Comparison of ENCODE assay signal across 1 cellular context in genomic region chr3:44969779-44970178, GRCh38.
TF ChIP-seq lines count a peak whose summit lies in the region.

No MANE protein-coding gene starts in this region.

TF ChIP-seq in GM12878, 131 proteins besides CTCF, POLR2A, EP300 and RAD21:
- TF ChIP-seq HDAC2 (IDR thresholded peaks at IDR 0.05) = no peak
- TF ChIP-seq BRCA1 (IDR thresholded peaks at IDR 0.05; ENCODE audit: low read depth, low read length) = no peak
- no peak for TF ChIP-seq BCL11A (IDR thresholded peaks at IDR 0.05; ENCODE audit: low read depth, low read length)
- TF ChIP-seq IKZF2 (IDR thresholded peaks at IDR 0.05) = no peak
- TF ChIP-seq JUND (IDR thresholded peaks at IDR 0.05; ENCODE audit: low read depth, low read length) = no peak
- no peak for TF ChIP-seq ZNF274 (IDR thresholded peaks at IDR 0.05; ENCODE audit: insufficient read depth, insufficient read length)
- no peak for TF ChIP-seq ESRRA (IDR thresholded peaks at IDR 0.05; ENCODE audit: low read length)
- no peak for TF ChIP-seq TCF12 (IDR thresholded peaks at IDR 0.05; ENCODE audit: low read depth, low read length)
- TF ChIP-seq RUNX3 (IDR thresholded peaks at IDR 0.05; ENCODE audit: low read length) = no peak
- TF ChIP-seq POU2F2 (IDR thresholded peaks at IDR 0.05; ENCODE audit: borderline replicate concordance, low read depth, low read length) = no peak
- TF ChIP-seq CBFB (IDR thresholded peaks at IDR 0.05; ENCODE audit: low read depth) = no peak
- TF ChIP-seq PKNOX1 (IDR thresholded peaks at IDR 0.05) = no peak
- TF ChIP-seq RBBP5 (conservative IDR thresholded peaks at IDR 0.05) = no peak
- no peak for TF ChIP-seq NFIC (IDR thresholded peaks at IDR 0.05; ENCODE audit: low read depth, low read length)
- TF ChIP-seq ZNF207 (IDR thresholded peaks at IDR 0.05; ENCODE audit: borderline replicate concordance) = no peak
- no peak for TF ChIP-seq EGR1 (IDR thresholded peaks at IDR 0.05; ENCODE audit: borderline replicate concordance in 1 of 2, low read depth in 2 of 2, low read length in 2 of 2)
- TF ChIP-seq E2F8 (IDR thresholded peaks at IDR 0.05; ENCODE audit: low read depth, partially characterized antibody) = no peak
- no peak for TF ChIP-seq KDM1A (IDR thresholded peaks at IDR 0.05; ENCODE audit: borderline replicate concordance)
- no peak for TF ChIP-seq WRNIP1 (IDR thresholded peaks at IDR 0.05; ENCODE audit: borderline replicate concordance, low read depth, low read length)
- no peak for TF ChIP-seq BHLHE40 (IDR thresholded peaks at IDR 0.05; ENCODE audit: borderline replicate concordance in 1 of 2, low read depth in 2 of 2, low read length in 1 of 2)
TF ChIP-seq in GM12878: peak in this region for 0.
